8 cellular contexts compared by ENCODE assay signal in genomic region chr14:75709207-75709812, GRCh38. TPM values are rescaled to one million over a fixed set of nuclear protein-coding genes. Genes with fewer than 3 reads are reported as not detected.
DNase-seq lines count a peak whose midpoint lies in the region; ATAC-seq and TF ChIP-seq lines count a peak whose summit lies in the region.

No MANE protein-coding gene starts in this region.

- DNase-seq in Kasumi-1 (lab: John Stamatoyannopoulos, UW) (peak; percentile 89 to 93), RKO (ENCODE audit: low spot score) (peak; percentile 85), fibroblast of the aortic adventitia (ENCODE audit: low read depth) (peak; percentile 91), non-pigmented ciliary epithelial cell (ENCODE audit: low read depth) (peak; percentile 64), thoracic aorta (ENCODE audit: low spot score) (peak; percentile 40)
- peak; percentile 5 to 22 for DNase-seq in activated T-helper 1 cell treated with anti-CD3 and anti-CD28 coated beads, Interleukin-2, amount 50 U/mL, for 16 hours (ENCODE audit: low read depth in 1 of 2, low spot score in 1 of 2)

- H3K36me3 ChIP-seq in DOHH2 (ENCODE audit: control insufficient read depth, low read length) (peaks cover 19% of the 10 kb centered on the region), thoracic aorta (no peaks in the 10 kb centered on the region)

- H3K4me1 ChIP-seq in DOHH2 (ENCODE audit: control insufficient read depth, low read length) (no peaks in the 10 kb centered on the region), thoracic aorta (ENCODE audit: control insufficient read depth in 1 of 2, low read depth in 2 of 2) (peaks cover 8 to 16% of the 10 kb centered on the region in 2 donors)

- no peak overlapping the region for H3K4me2 ChIP-seq in DOHH2 (ENCODE audit: low read length)

- no peaks in the 10 kb centered on the region for H3F3A ChIP-seq in DOHH2 (ENCODE audit: control insufficient read depth, insufficient read depth)

- ATAC-seq in thoracic aorta (ENCODE audit: insufficient number of reproducible peaks, low FRiP score, low read depth) (peak; percentile 77), GM19395 (IDR thresholded peaks at IDR 0.05; ENCODE audit: unreplicated experiment) (no peak)

- H3K9me2 ChIP-seq in DOHH2 (replicated peaks; ENCODE audit: control insufficient read depth, low read length) = no peaks in the 10 kb centered on the region

- no peaks in the 10 kb centered on the region for H3K79me2 ChIP-seq in DOHH2 (ENCODE audit: control insufficient read depth, low read length)

- H3K9me3 ChIP-seq in DOHH2 (ENCODE audit: control insufficient read depth, insufficient read depth, low read length) = no peaks in the 10 kb centered on the region
- H3K9me3 ChIP-seq in thoracic aorta = no peaks in the 10 kb centered on the region

- H3K4me3 ChIP-seq in DOHH2 (ENCODE audit: low read length) (no peak overlapping the region), fibroblast of the aortic adventitia (ENCODE audit: low read depth, low read length) (no peak overlapping the region), thoracic aorta (no peak overlapping the region)

- H4K20me1 ChIP-seq in DOHH2 (ENCODE audit: control insufficient read depth, insufficient read depth, low read depth, low read length) = no peaks in the 10 kb centered on the region

- peak; percentile 89 for TF ChIP-seq CTCF in DOHH2 (IDR thresholded peaks at IDR 0.05; ENCODE audit: low read depth, low read length, poor library complexity, severe bottlenecking)
- TF ChIP-seq CTCF in fibroblast of the aortic adventitia (IDR thresholded peaks at IDR 0.05; ENCODE audit: insufficient read depth, low read length) = peak; percentile 76
- TF ChIP-seq CTCF in thoracic aorta (IDR thresholded peaks at IDR 0.05) = peak; percentile 77

- no peak overlapping the region for H3K27ac ChIP-seq in DOHH2 (ENCODE audit: low read depth, low read length)
- no peak overlapping the region for H3K27ac ChIP-seq in thoracic aorta

- H3K27me3 ChIP-seq in DOHH2 (ENCODE audit: control insufficient read depth, low read length) (no peaks in the 10 kb centered on the region), thoracic aorta (replicated peaks; ENCODE audit: insufficient read depth) (no peaks in the 10 kb centered on the region)

RNA-seq across cellular contexts. Expression of gene TTLL5, which starts 48.3 kb away (rescaled TPM):
- total RNA-seq in fibroblast of the aortic adventitia (ENCODE audit: low replicate concordance) = 29.5 and 31.6 TPM in 2 replicates
- total RNA-seq in thoracic aorta = 10 to 100 TPM; 34.7 to 47.9 TPM

RNA-seq across cellular contexts. Expression of gene ERG28, which starts 48.6 kb away (rescaled TPM):
- total RNA-seq in fibroblast of the aortic adventitia (ENCODE audit: low replicate concordance) (3.9 and 8.7 TPM in 2 replicates), thoracic aorta (1 to 10 TPM; 7.6 to 7.7 TPM)

Comparison
In these comparisons a context has a peak if more than half of its experiments do, and no peak if none do; other contexts are left out.
1. DNase-seq: peak in every context shown above with its lines; median percentile 91 in Kasumi-1; 91 in fibroblast of the aortic adventitia; 85 in RKO; 64 in non-pigmented ciliary epithelial cell; 40 in thoracic aorta; 14 in activated T-helper 1 cell treated with anti-CD3 and anti-CD28 coated beads, Interleukin-2, amount 50 U/mL, for 16 hours.